Comparison of ENCODE assay signal across 22 cellular contexts in the genomic region with DNA sequence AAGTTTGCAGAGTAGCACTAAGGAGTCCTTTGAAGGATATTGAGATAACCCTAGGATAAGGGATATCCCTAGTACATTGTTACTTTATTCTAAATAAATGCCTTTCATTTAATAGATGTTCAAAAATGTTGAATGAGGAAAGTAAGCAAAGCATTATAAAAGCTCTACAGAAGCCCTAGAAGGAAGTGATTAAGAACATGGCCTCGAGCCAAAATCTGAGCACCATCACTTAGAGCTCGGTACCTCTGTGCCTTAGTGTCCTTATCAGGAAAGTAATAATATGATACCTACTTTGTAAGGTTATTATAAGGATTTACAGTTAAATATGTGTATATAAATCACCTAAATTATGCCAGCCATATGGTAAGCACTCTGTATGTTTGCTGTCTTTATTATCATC.
DNase-seq lines count a peak whose midpoint lies in the region; ATAC-seq and TF ChIP-seq lines count a peak whose summit lies in the region.
"Had no signal": no experiment of that assay in that cellular context is flagged by ENCODE, and none has a peak within 500 bp of the region (broad histone marks: within the 10 kb centered on the region; RNA-seq: fewer than 3 reads in every experiment).

No MANE protein-coding gene starts in this region.

- TF ChIP-seq CTCF in VCaP (conservative IDR thresholded peaks at IDR 0.05) (no peak), GM10248 (IDR thresholded peaks at IDR 0.05; ENCODE audit: control extremely low read depth, extremely low read depth, low read depth, missing control alignments) (no peak)
- no peak for TF ChIP-seq CTCF in activated CD8-positive, alpha-beta T cell treated with anti-CD3 and anti-CD28 coated beads for 36 hours (IDR thresholded peaks at IDR 0.05)

- no peak for TF ChIP-seq EP300 in Ishikawa (IDR thresholded peaks at IDR 0.05; ENCODE audit: borderline replicate concordance)

- POLR2A ChIA-PET in GM10248 (lab: Yijun Ruan, JAX), result no interaction called here
- POLR2A ChIA-PET in activated CD8-positive, alpha-beta T cell treated with anti-CD3 and anti-CD28 coated beads for 36 hours (lab: Charles Lee), result no interaction called here

- H3K27me3 Mint-ChIP-seq in activated CD8-positive, alpha-beta T cell treated with anti-CD3 and anti-CD28 coated beads for 36 hours, result no peaks in the 10 kb centered on the region
- H3K27me3 Mint-ChIP-seq: naive thymus-derived CD8-positive, alpha-beta T cell; T-cell had no signal

- intact Hi-C loops in activated CD8-positive, alpha-beta T cell treated with anti-CD3 and anti-CD28 coated beads for 36 hours (cut with micrococcal nuclease), result no loop called here

- H3K4me1 Mint-ChIP-seq in activated CD8-positive, alpha-beta T cell treated with anti-CD3 and anti-CD28 coated beads for 36 hours (ENCODE audit: low read depth), result no peaks in the 10 kb centered on the region
- H3K4me1 Mint-ChIP-seq: naive thymus-derived CD8-positive, alpha-beta T cell; T-cell had no signal

- no peak overlapping the region for H3K4me3 Mint-ChIP-seq in activated CD8-positive, alpha-beta T cell treated with anti-CD3 and anti-CD28 coated beads for 36 hours
- H3K4me3 Mint-ChIP-seq: naive thymus-derived CD8-positive, alpha-beta T cell; T-cell had no signal

- peak overlapping the region; percentile 54 for H3K27ac ChIP-seq in VCaP
- H3K27ac ChIP-seq: A549, cardiac muscle cell, epithelial cell of prostate had no signal

- no peak for ATAC-seq in activated CD8-positive, alpha-beta T cell treated with anti-CD3 and anti-CD28 coated beads for 36 hours
- ATAC-seq: A549; naive thymus-derived CD8-positive, alpha-beta T cell; Panc1; sciatic nerve; T-cell had no signal

- no peaks in the 10 kb centered on the region for H3K9me3 Mint-ChIP-seq in activated CD8-positive, alpha-beta T cell treated with anti-CD3 and anti-CD28 coated beads for 36 hours
- H3K9me3 Mint-ChIP-seq: naive thymus-derived CD8-positive, alpha-beta T cell; T-cell had no signal

- H3K36me3 Mint-ChIP-seq in activated CD8-positive, alpha-beta T cell treated with anti-CD3 and anti-CD28 coated beads for 36 hours (ENCODE audit: low read depth), result no peaks in the 10 kb centered on the region

- CTCF ChIA-PET in GM10248 (lab: Yijun Ruan, JAX), result interaction anchor here (0.8 to 1.6 kb wide), 4 partner anchors 8 to 17 kb away, joined by 3 to 5 read pairs (median 4); no protein-coding TSS in a partner anchor
- CTCF ChIA-PET in activated CD8-positive, alpha-beta T cell treated with anti-CD3 and anti-CD28 coated beads for 36 hours (lab: Charles Lee), result no interaction called here

- H3K27ac Mint-ChIP-seq in activated CD8-positive, alpha-beta T cell treated with anti-CD3 and anti-CD28 coated beads for 36 hours, result no peak overlapping the region
- H3K27ac Mint-ChIP-seq: naive thymus-derived CD8-positive, alpha-beta T cell; T-cell had no signal

- no peak for TF ChIP-seq RAD21 in Ishikawa (IDR thresholded peaks at IDR 0.05; ENCODE audit: low read depth)

- DNase-seq in NCI-H1436 (lab: John Stamatoyannopoulos, UW) (peak; percentile 41), NCI-H1436 treated with DMSO at 0.1 percent for 48 hours (lab: John Stamatoyannopoulos, UW) (no peak), iris pigment epithelial cell (ENCODE audit: low read depth) (peak; percentile 10), GM10248 (ENCODE audit: extremely low spot score) (no peak)
- DNase-seq in activated effector memory CD4-positive, alpha-beta T cell treated with anti-CD3 and anti-CD28 coated beads, Interleukin-2, amount 50 U/mL, for 16 hours, result no peak
- no peak for DNase-seq in activated CD8-positive, alpha-beta T cell treated with anti-CD3 and anti-CD28 coated beads for 36 hours
- DNase-seq: activated CD4-positive, alpha-beta T cell treated with anti-CD3 and anti-CD28 coated beads for 48 hours; hypothalamus; KBM-7; kidney; mesendoderm; naive thymus-derived CD8-positive, alpha-beta T cell; NCI-H2107; NCI-H774; T-cell had no signal

TF ChIP-seq in Ishikawa, 13 proteins besides CTCF, POLR2A, EP300 and RAD21:
- 0 out of 2 replicates have a peak, but pooled peaks have one; percentile 25 for TF ChIP-seq NFIC (IDR thresholded peaks at IDR 0.05)
- TF ChIP-seq EGR1 (IDR thresholded peaks at IDR 0.05), result no peak

Comparison
In these comparisons a context has a peak if more than half of its experiments do, and no peak if none do; other contexts are left out.
1. DNase-seq: peak in NCI-H1436 (single experiment) and iris pigment epithelial cell (single experiment); none in NCI-H1436 treated with DMSO at 0.1 percent for 48 hours (single experiment), GM10248 (single experiment), activated effector memory CD4-positive, alpha-beta T cell treated with anti-CD3 and anti-CD28 coated beads, Interleukin-2, amount 50 U/mL, for 16 hours (single experiment) and activated CD8-positive, alpha-beta T cell treated with anti-CD3 and anti-CD28 coated beads for 36 hours (single experiment).